1 cellular context compared by ENCODE assay signal in the genomic region with DNA sequence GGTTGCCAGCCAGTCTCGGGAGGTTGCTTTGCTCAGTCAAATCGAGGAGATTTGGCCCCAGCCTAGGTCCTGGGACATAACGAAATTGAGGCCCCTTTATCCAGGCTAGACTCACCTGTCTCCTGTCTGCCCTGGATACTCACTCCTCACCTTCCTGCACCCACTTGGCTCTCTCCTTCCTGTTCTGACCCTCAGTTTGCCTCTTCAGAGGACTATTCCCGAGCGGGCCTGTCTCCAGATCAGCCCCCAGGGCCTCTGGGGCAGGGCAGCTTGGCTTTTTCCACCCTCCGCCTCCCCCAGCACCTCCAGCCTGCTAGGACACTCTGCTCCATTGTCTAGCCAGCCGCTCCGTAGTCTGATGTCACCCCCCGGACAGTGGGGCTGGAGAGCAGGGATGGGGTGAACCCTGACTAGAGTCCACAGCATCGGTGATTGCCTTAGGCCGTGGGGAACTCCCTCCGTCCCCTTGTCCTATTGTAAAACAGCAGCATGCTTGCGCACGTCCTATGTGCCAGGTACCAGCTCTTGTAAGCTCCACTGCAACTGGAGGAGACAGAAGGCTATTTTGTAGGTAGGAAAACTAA.
TF ChIP-seq lines count a peak whose summit lies in the region.

No MANE protein-coding gene starts in this region.

TF ChIP-seq in HepG2, 621 proteins besides CTCF, POLR2A, EP300 and RAD21 (continues in another document):
- TF ChIP-seq KLF12 (CRISPR knock-in tag; IDR thresholded peaks at IDR 0.05; ENCODE audit: borderline replicate concordance) = 0 out of 2 replicates have a peak, but pooled peaks have one; percentile 19
- no peak for TF ChIP-seq SOX6 (IDR thresholded peaks at IDR 0.05)
- TF ChIP-seq SOX6 (CRISPR knock-in tag; IDR thresholded peaks at IDR 0.05) = peak; percentile 95
- TF ChIP-seq ZNF605 (CRISPR knock-in tag; IDR thresholded peaks at IDR 0.05) = peak; percentile 74
- TF ChIP-seq, protein P1, sequence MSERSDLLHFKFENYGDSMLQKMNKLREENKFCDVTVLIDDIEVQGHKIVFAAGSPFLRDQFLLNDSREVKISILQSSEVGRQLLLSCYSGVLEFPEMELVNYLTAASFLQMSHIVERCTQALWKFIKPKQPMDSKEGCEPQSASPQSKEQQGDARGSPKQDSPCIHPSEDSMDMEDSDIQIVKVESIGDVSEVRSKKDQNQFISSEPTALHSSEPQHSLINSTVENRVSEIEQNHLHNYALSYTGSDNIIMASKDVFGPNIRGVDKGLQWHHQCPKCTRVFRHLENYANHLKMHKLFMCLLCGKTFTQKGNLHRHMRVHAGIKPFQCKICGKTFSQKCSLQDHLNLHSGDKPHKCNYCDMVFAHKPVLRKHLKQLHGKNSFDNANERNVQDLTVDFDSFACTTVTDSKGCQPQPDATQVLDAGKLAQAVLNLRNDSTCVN (CRISPR knock-in tag; IDR thresholded peaks at IDR 0.05; ENCODE audit: borderline replicate concordance) = peak; percentile 73
- TF ChIP-seq, protein P2, sequence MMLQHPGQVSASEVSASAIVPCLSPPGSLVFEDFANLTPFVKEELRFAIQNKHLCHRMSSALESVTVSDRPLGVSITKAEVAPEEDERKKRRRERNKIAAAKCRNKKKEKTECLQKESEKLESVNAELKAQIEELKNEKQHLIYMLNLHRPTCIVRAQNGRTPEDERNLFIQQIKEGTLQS (CRISPR knock-in tag; IDR thresholded peaks at IDR 0.05) = peak; percentile 66; the same call in 1 of the 2 replicates
- TF ChIP-seq TOPORS (CRISPR knock-in tag; IDR thresholded peaks at IDR 0.05) = peak; percentile 58; the same call in 1 of the 2 replicates
- TF ChIP-seq, protein P3, sequence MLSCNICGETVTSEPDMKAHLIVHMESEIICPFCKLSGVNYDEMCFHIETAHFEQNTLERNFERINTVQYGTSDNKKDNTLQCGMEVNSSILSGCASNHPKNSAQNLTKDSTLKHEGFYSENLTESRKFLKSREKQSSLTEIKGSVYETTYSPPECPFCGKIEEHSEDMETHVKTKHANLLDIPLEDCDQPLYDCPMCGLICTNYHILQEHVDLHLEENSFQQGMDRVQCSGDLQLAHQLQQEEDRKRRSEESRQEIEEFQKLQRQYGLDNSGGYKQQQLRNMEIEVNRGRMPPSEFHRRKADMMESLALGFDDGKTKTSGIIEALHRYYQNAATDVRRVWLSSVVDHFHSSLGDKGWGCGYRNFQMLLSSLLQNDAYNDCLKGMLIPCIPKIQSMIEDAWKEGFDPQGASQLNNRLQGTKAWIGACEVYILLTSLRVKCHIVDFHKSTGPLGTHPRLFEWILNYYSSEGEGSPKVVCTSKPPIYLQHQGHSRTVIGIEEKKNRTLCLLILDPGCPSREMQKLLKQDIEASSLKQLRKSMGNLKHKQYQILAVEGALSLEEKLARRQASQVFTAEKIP (CRISPR knock-in tag; IDR thresholded peaks at IDR 0.05; ENCODE audit: borderline replicate concordance) = no peak
- no peak for TF ChIP-seq ZSCAN30 (CRISPR knock-in tag; IDR thresholded peaks at IDR 0.05)
- TF ChIP-seq HNF4G (IDR thresholded peaks at IDR 0.05; ENCODE audit: borderline replicate concordance, low read depth, low read length) = peak; percentile 91
- peak; percentile 80; the same call in 1 of the 2 replicates for TF ChIP-seq HNF4G (CRISPR knock-in tag; IDR thresholded peaks at IDR 0.05; ENCODE audit: borderline replicate concordance, low read depth)
- TF ChIP-seq REPIN1 (CRISPR knock-in tag; IDR thresholded peaks at IDR 0.05; ENCODE audit: borderline replicate concordance, low read depth) = peak; percentile 68; the same call in 1 of the 2 replicates
- TF ChIP-seq HDAC1 (CRISPR knock-in tag; IDR thresholded peaks at IDR 0.05) = peak; percentile 90
- TF ChIP-seq KDM1A (CRISPR knock-in tag; IDR thresholded peaks at IDR 0.05) = peak; percentile 82
- TF ChIP-seq HMG20A (CRISPR knock-in tag; IDR thresholded peaks at IDR 0.05; ENCODE audit: borderline replicate concordance) = peak; percentile 58; the same call in 1 of the 2 replicates
- peak; percentile 56 for TF ChIP-seq FOXA3 (CRISPR knock-in tag; IDR thresholded peaks at IDR 0.05)
- peak; percentile 64; the same call in 1 of the 2 replicates for TF ChIP-seq HMG20B (CRISPR knock-in tag; conservative IDR thresholded peaks at IDR 0.05)
- TF ChIP-seq ZNF547 (CRISPR knock-in tag; IDR thresholded peaks at IDR 0.05) = 0 out of 2 replicates have a peak, but pooled peaks have one; percentile 29
- TF ChIP-seq ZBTB7B (CRISPR knock-in tag; IDR thresholded peaks at IDR 0.05) = peak; percentile 71; the same call in 1 of the 2 replicates
- 0 out of 2 replicates have a peak, but pooled peaks have one; percentile 36 for TF ChIP-seq GFI1 (CRISPR knock-in tag; IDR thresholded peaks at IDR 0.05; ENCODE audit: borderline replicate concordance)
- TF ChIP-seq ZNF616 (CRISPR knock-in tag; IDR thresholded peaks at IDR 0.05; ENCODE audit: low read depth) = 0 out of 2 replicates have a peak, but pooled peaks have one; percentile 22
- TF ChIP-seq SAP130 (CRISPR knock-in tag; IDR thresholded peaks at IDR 0.05; ENCODE audit: low read depth) = peak; percentile 83
- TF ChIP-seq ZNF501 (CRISPR knock-in tag; IDR thresholded peaks at IDR 0.05) = peak; percentile 74
- TF ChIP-seq FOXA1 (IDR thresholded peaks at IDR 0.05) = no peak
- peak; percentile 16; the same call in 1 of the 2 replicates for TF ChIP-seq FOXA1 (CRISPR knock-in tag; IDR thresholded peaks at IDR 0.05)
- TF ChIP-seq, protein P4, sequence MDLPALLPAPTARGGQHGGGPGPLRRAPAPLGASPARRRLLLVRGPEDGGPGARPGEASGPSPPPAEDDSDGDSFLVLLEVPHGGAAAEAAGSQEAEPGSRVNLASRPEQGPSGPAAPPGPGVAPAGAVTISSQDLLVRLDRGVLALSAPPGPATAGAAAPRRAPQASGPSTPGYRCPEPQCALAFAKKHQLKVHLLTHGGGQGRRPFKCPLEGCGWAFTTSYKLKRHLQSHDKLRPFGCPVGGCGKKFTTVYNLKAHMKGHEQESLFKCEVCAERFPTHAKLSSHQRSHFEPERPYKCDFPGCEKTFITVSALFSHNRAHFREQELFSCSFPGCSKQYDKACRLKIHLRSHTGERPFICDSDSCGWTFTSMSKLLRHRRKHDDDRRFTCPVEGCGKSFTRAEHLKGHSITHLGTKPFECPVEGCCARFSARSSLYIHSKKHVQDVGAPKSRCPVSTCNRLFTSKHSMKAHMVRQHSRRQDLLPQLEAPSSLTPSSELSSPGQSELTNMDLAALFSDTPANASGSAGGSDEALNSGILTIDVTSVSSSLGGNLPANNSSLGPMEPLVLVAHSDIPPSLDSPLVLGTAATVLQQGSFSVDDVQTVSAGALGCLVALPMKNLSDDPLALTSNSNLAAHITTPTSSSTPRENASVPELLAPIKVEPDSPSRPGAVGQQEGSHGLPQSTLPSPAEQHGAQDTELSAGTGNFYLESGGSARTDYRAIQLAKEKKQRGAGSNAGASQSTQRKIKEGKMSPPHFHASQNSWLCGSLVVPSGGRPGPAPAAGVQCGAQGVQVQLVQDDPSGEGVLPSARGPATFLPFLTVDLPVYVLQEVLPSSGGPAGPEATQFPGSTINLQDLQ (CRISPR knock-in tag; IDR thresholded peaks at IDR 0.05) = no peak
- TF ChIP-seq THAP11 (CRISPR knock-in tag; IDR thresholded peaks at IDR 0.05) = 0 out of 2 replicates have a peak, but pooled peaks have one; percentile 42
- TF ChIP-seq PRPF4 (IDR thresholded peaks at IDR 0.05; ENCODE audit: low read depth, low read length, poor library complexity, severe bottlenecking) = no peak
- TF ChIP-seq, protein P5, sequence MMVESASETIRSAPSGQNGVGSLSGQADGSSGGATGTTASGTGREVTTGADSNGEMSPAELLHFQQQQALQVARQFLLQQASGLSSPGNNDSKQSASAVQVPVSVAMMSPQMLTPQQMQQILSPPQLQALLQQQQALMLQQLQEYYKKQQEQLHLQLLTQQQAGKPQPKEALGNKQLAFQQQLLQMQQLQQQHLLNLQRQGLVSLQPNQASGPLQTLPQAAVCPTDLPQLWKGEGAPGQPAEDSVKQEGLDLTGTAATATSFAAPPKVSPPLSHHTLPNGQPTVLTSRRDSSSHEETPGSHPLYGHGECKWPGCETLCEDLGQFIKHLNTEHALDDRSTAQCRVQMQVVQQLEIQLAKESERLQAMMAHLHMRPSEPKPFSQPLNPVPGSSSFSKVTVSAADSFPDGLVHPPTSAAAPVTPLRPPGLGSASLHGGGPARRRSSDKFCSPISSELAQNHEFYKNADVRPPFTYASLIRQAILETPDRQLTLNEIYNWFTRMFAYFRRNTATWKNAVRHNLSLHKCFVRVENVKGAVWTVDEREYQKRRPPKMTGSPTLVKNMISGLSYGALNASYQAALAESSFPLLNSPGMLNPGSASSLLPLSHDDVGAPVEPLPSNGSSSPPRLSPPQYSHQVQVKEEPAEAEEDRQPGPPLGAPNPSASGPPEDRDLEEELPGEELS (CRISPR knock-in tag; IDR thresholded peaks at IDR 0.05) = no peak
- TF ChIP-seq SIN3A (IDR thresholded peaks at IDR 0.05; ENCODE audit: borderline replicate concordance, low read depth, low read length) = no peak
- TF ChIP-seq NCOA2 (CRISPR knock-in tag; IDR thresholded peaks at IDR 0.05) = 0 out of 2 replicates have a peak, but pooled peaks have one; percentile 27
- no peak for TF ChIP-seq MEIS1 (CRISPR knock-in tag; IDR thresholded peaks at IDR 0.05; ENCODE audit: borderline replicate concordance)
- TF ChIP-seq ZNF619 (CRISPR knock-in tag; IDR thresholded peaks at IDR 0.05) = 0 out of 2 replicates have a peak, but pooled peaks have one; percentile 22
- TF ChIP-seq HOXA3 (CRISPR knock-in tag; IDR thresholded peaks at IDR 0.05) = peak; percentile 82; the same call in 1 of the 2 replicates
- peak; percentile 64; the same call in 1 of the 2 replicates for TF ChIP-seq SP4 (CRISPR knock-in tag; IDR thresholded peaks at IDR 0.05)
- peak; percentile 87; the same call in 1 of the 2 replicates for TF ChIP-seq KDM5B (CRISPR knock-in tag; IDR thresholded peaks at IDR 0.05; ENCODE audit: borderline replicate concordance)
- TF ChIP-seq, protein P6, sequence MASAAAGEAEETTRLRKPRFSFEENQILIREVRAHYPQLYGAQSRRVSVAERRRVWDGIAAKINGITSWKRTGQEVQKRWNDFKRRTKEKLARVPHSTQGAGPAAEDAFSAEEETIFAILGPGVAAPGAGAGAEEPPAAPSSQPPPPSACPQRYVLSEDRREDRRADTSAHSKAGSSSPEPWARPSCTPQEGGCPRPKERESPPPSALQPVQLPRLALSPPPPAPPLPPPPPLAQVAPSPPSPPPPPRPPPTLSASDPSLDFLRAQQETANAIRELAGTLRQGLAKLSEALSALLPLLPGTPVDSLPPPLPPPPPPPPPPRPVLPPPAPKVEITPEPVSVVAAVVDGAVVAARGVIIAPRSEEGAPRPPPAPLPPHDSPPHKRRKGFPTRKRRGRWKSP (CRISPR knock-in tag; IDR thresholded peaks at IDR 0.05) = no peak
- TF ChIP-seq SMC3 (IDR thresholded peaks at IDR 0.05; ENCODE audit: low read length) = 0 out of 2 replicates have a peak, but pooled peaks have one; percentile 13
- no peak for TF ChIP-seq TGIF2 (CRISPR knock-in tag; IDR thresholded peaks at IDR 0.05)
- peak; percentile 62; the same call in 1 of the 2 replicates for TF ChIP-seq ELF3 (CRISPR knock-in tag; IDR thresholded peaks at IDR 0.05)
- TF ChIP-seq, protein P7, sequence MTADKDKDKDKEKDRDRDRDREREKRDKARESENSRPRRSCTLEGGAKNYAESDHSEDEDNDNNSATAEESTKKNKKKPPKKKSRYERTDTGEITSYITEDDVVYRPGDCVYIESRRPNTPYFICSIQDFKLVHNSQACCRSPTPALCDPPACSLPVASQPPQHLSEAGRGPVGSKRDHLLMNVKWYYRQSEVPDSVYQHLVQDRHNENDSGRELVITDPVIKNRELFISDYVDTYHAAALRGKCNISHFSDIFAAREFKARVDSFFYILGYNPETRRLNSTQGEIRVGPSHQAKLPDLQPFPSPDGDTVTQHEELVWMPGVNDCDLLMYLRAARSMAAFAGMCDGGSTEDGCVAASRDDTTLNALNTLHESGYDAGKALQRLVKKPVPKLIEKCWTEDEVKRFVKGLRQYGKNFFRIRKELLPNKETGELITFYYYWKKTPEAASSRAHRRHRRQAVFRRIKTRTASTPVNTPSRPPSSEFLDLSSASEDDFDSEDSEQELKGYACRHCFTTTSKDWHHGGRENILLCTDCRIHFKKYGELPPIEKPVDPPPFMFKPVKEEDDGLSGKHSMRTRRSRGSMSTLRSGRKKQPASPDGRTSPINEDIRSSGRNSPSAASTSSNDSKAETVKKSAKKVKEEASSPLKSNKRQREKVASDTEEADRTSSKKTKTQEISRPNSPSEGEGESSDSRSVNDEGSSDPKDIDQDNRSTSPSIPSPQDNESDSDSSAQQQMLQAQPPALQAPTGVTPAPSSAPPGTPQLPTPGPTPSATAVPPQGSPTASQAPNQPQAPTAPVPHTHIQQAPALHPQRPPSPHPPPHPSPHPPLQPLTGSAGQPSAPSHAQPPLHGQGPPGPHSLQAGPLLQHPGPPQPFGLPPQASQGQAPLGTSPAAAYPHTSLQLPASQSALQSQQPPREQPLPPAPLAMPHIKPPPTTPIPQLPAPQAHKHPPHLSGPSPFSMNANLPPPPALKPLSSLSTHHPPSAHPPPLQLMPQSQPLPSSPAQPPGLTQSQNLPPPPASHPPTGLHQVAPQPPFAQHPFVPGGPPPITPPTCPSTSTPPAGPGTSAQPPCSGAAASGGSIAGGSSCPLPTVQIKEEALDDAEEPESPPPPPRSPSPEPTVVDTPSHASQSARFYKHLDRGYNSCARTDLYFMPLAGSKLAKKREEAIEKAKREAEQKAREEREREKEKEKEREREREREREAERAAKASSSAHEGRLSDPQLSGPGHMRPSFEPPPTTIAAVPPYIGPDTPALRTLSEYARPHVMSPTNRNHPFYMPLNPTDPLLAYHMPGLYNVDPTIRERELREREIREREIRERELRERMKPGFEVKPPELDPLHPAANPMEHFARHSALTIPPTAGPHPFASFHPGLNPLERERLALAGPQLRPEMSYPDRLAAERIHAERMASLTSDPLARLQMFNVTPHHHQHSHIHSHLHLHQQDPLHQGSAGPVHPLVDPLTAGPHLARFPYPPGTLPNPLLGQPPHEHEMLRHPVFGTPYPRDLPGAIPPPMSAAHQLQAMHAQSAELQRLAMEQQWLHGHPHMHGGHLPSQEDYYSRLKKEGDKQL (CRISPR knock-in tag; IDR thresholded peaks at IDR 0.05; ENCODE audit: low read depth) = no peak
- TF ChIP-seq XBP1 (CRISPR knock-in tag; IDR thresholded peaks at IDR 0.05) = no peak
- peak; percentile 66; the same call in 1 of the 2 replicates for TF ChIP-seq ZNF12 (CRISPR knock-in tag; IDR thresholded peaks at IDR 0.05)
- TF ChIP-seq FOXJ3 (CRISPR knock-in tag; IDR thresholded peaks at IDR 0.05; ENCODE audit: borderline replicate concordance) = peak; percentile 36; the same call in 1 of the 2 replicates
- no peak for TF ChIP-seq LCORL (IDR thresholded peaks at IDR 0.05)
- TF ChIP-seq LCORL (CRISPR knock-in tag; IDR thresholded peaks at IDR 0.05) = peak; percentile 99
- no peak for TF ChIP-seq RBFOX2 (IDR thresholded peaks at IDR 0.05; ENCODE audit: low read depth, low read length)
- TF ChIP-seq, protein P8, sequence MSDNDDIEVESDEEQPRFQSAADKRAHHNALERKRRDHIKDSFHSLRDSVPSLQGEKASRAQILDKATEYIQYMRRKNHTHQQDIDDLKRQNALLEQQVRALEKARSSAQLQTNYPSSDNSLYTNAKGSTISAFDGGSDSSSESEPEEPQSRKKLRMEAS (IDR thresholded peaks at IDR 0.05) = peak; percentile 50; the same call in 1 of the 2 replicates
- peak; percentile 52; the same call in 1 of the 2 replicates for TF ChIP-seq ZNF232 (CRISPR knock-in tag; IDR thresholded peaks at IDR 0.05; ENCODE audit: borderline replicate concordance)
